ENCODE assay signal across 1 cellular context in genomic region chr2:74472086-74472944, GRCh38.
TF ChIP-seq lines count a peak whose summit lies in the region.

MRPL53 (minus strand) TSS chr2:74472680; CDS start chr2:74472660, 20 bp downstream.

TF ChIP-seq in SK-N-SH, 30 proteins besides CTCF, POLR2A, EP300 and RAD21 (continued from another document):
- TF ChIP-seq RCOR1 (IDR thresholded peaks at IDR 0.05; ENCODE audit: low read length), result 0 out of 2 replicates have a peak, but pooled peaks have one; percentile 17
- peak; percentile 96 for TF ChIP-seq CHD2 (IDR thresholded peaks at IDR 0.05; ENCODE audit: low read length, partially characterized antibody)
- TF ChIP-seq RXRA (IDR thresholded peaks at IDR 0.05; ENCODE audit: borderline replicate concordance, low read depth), result no peak
- no peak for TF ChIP-seq MEF2A (IDR thresholded peaks at IDR 0.05; ENCODE audit: borderline replicate concordance, low read depth)
- TF ChIP-seq NRF1 (IDR thresholded peaks at IDR 0.05; ENCODE audit: low read depth, low read length), result no peak
- TF ChIP-seq TAF1 (IDR thresholded peaks at IDR 0.05; ENCODE audit: borderline replicate concordance, low read depth, low read length), result peak; percentile 92
- no peak for TF ChIP-seq SMC3 (IDR thresholded peaks at IDR 0.05; ENCODE audit: low read depth, low read length)
- peak; percentile 98 for TF ChIP-seq SIN3A (IDR thresholded peaks at IDR 0.05; ENCODE audit: borderline replicate concordance, low read depth, low read length)
- peak; percentile 92 for TF ChIP-seq YY1 (IDR thresholded peaks at IDR 0.05; ENCODE audit: low read depth)
